In the genomic region with DNA sequence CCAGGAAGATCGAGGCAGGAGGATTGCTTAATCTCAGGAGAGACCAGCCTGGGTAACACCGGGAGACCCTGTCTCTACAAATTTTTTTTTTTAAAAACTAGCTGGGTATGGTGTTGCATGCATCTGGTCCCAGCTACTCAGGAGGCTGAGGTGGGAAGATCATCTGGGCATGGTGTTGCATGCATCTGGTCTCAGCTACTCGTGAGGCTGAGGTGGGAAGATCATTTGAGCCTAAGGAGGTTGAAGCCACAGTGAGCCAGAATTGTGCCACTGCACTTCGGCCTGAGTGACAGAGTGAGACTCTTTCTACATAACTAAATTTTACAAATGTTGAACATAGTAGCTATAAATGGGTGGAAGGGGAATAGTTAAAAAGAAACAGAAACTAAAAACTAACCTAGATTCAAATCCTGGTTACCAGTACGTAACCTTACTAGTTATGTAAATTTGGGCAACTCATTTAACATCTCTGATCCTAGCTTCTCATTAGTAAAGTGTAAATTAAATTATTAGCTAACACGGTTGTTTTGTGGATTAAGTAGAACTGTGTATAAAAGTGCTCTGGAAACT, we compare ENCODE assay signal across 13 cellular contexts. TPM values are rescaled to one million over a fixed set of nuclear protein-coding genes. Genes with fewer than 3 reads are reported as not detected.
A peak's percentile ranks its signal among the peaks of the same experiment; 100 is the strongest.
DNase-seq lines count a peak whose midpoint lies in the region; ATAC-seq and TF ChIP-seq lines count a peak whose summit lies in the region.
"Had no signal": no experiment of that assay in that cellular context is flagged by ENCODE, and none has a peak within 500 bp of the region (broad histone marks: within the 10 kb centered on the region; RNA-seq: fewer than 3 reads in every experiment).

No MANE protein-coding gene starts in this region.

- TF ChIP-seq POLR2A in thyroid gland (IDR thresholded peaks at IDR 0.05): no peak

- H3K27me3 Mint-ChIP-seq in IgD-negative memory B cell: no peaks in the 10 kb centered on the region
- H3K27me3 Mint-ChIP-seq in naive thymus-derived CD4-positive, alpha-beta T cell: no peaks in the 10 kb centered on the region
- H3K27me3 Mint-ChIP-seq: CD4-positive, alpha-beta T cell had no signal

- H3K27ac Mint-ChIP-seq in IgD-negative memory B cell: peak overlapping the region in 2 of 3 donors; percentile 18 to 59
- peak overlapping the region in 2 of 9 donors; percentile 59 to 73 for H3K27ac Mint-ChIP-seq in naive thymus-derived CD4-positive, alpha-beta T cell
- H3K27ac Mint-ChIP-seq: activated T-helper 2 cell treated with anti-CD3 and anti-CD28 coated beads, Interferon-gamma antibody, Interleukin-2, Interleukin-4, amounts not matched to agents 10 μg/mL and 5 μg/mL and 100 μg/mL, durations not matched to agents 14 hours and 24 hours and 36 hours had no signal

- peaks cover 4 to 11% (median 5%) of the 10 kb centered on the region in 3 donors for H3K4me1 Mint-ChIP-seq in IgD-negative memory B cell
- peaks cover 0 to 6% (median 0%) of the 10 kb centered on the region in 7 donors for H3K4me1 Mint-ChIP-seq in naive thymus-derived CD4-positive, alpha-beta T cell

- H3K27me3 ChIP-seq in thyroid gland: no peaks in the 10 kb centered on the region
- H3K27me3 ChIP-seq in naive thymus-derived CD4-positive, alpha-beta T cell (ENCODE audit: control insufficient read depth in 2 of 2, insufficient read depth in 2 of 2, low read length in 2 of 2): no peaks in the 10 kb centered on the region
- H3K27me3 ChIP-seq: breast epithelium had no signal

- intact Hi-C loops in thyroid gland (cut with DNase I): no loop called here
- intact Hi-C loops in naive thymus-derived CD4-positive, alpha-beta T cell (cut with micrococcal nuclease): no loop called here

- no peaks in the 10 kb centered on the region for H3K9me3 ChIP-seq in thyroid gland
- H3K9me3 ChIP-seq in naive thymus-derived CD4-positive, alpha-beta T cell (ENCODE audit: control insufficient read depth in 2 of 3, low read length in 3 of 3): no peaks in the 10 kb centered on the region
- H3K9me3 ChIP-seq: breast epithelium had no signal

- peak overlapping the region in 2 of 4 donors; percentile 11 to 28 for H3K4me3 Mint-ChIP-seq in IgD-negative memory B cell
- no peak overlapping the region for H3K4me3 Mint-ChIP-seq in naive thymus-derived CD4-positive, alpha-beta T cell
- H3K4me3 Mint-ChIP-seq: CD4-positive, alpha-beta T cell had no signal

- no peaks in the 10 kb centered on the region for H3K36me3 ChIP-seq in thyroid gland
- peaks cover 0 to 4% (median 3%) of the 10 kb centered on the region in 3 experiments for H3K36me3 ChIP-seq in naive thymus-derived CD4-positive, alpha-beta T cell (ENCODE audit: control insufficient read depth in 2 of 3, insufficient read depth in 3 of 3, low read length in 3 of 3)
- H3K36me3 ChIP-seq: breast epithelium had no signal

- peaks cover 17% of the 10 kb centered on the region for H3K36me3 Mint-ChIP-seq in IgD-negative memory B cell
- peaks cover 5 to 38% (median 15%) of the 10 kb centered on the region in 5 donors for H3K36me3 Mint-ChIP-seq in naive thymus-derived CD4-positive, alpha-beta T cell

- no peaks in the 10 kb centered on the region for H3K9me3 Mint-ChIP-seq in IgD-negative memory B cell
- H3K9me3 Mint-ChIP-seq in naive thymus-derived CD4-positive, alpha-beta T cell: no peaks in the 10 kb centered on the region
- H3K9me3 Mint-ChIP-seq: activated T-helper 2 cell treated with anti-CD3 and anti-CD28 coated beads, Interferon-gamma antibody, Interleukin-2, Interleukin-4, amounts not matched to agents 10 μg/mL and 5 μg/mL and 100 μg/mL, durations not matched to agents 14 hours and 24 hours and 36 hours; CD4-positive, alpha-beta T cell had no signal

- H3K27ac ChIP-seq in thyroid gland: no peak overlapping the region
- no peak overlapping the region for H3K27ac ChIP-seq in naive thymus-derived CD4-positive, alpha-beta T cell (ENCODE audit: low read depth, low read length)
- H3K27ac ChIP-seq: breast epithelium had no signal

- no peaks in the 10 kb centered on the region for H3K4me1 ChIP-seq in thyroid gland
- no peaks in the 10 kb centered on the region for H3K4me1 ChIP-seq in naive thymus-derived CD4-positive, alpha-beta T cell (ENCODE audit: control insufficient read depth in 2 of 2, insufficient read depth in 2 of 2, low read length in 2 of 2)
- H3K4me1 ChIP-seq: breast epithelium had no signal

- no peak overlapping the region for H3K4me3 ChIP-seq in thyroid gland (replicated peaks in 1 of 3)
- H3K4me3 ChIP-seq in naive thymus-derived CD4-positive, alpha-beta T cell (ENCODE audit: low read length): no peak overlapping the region
- H3K4me3 ChIP-seq: breast epithelium had no signal

- POLR2A ChIA-PET in naive thymus-derived CD4-positive, alpha-beta T cell (lab: Charles Lee): no interaction called here

- TF ChIP-seq CTCF in thyroid gland (IDR thresholded peaks at IDR 0.05): no peak

- ATAC-seq in GM18508 (IDR thresholded peaks at IDR 0.05; ENCODE audit: insufficient read depth, unreplicated experiment) (peak; percentile 83), GM19463 (IDR thresholded peaks at IDR 0.05; ENCODE audit: unreplicated experiment) (peak; percentile 72), HG02884 (IDR thresholded peaks at IDR 0.05; ENCODE audit: unreplicated experiment) (peak; percentile 75)
- ATAC-seq in naive thymus-derived CD4-positive, alpha-beta T cell: no peak

- CTCF ChIA-PET in naive thymus-derived CD4-positive, alpha-beta T cell (lab: Charles Lee): no interaction called here

- WGBS in thyroid gland, 2 donors: 89% methylated on average over 6 of the region's 6 CpGs

- no peak for DNase-seq in HT-29 (ENCODE audit: low spot score)
- no peak for DNase-seq in thyroid gland
- DNase-seq in NCI-H2171 treated with DMSO at 0.1 percent for 48 hours (lab: John Stamatoyannopoulos, UW): no peak
- DNase-seq in naive thymus-derived CD4-positive, alpha-beta T cell: no peak
- DNase-seq: CD4-positive, alpha-beta T cell; erythroblast; NCI-H1417 had no signal

RNA-seq across cellular contexts. Expression of gene TMEM161B, which starts 41.7 kb away (rescaled TPM):
- polyA plus RNA-seq in IgD-negative memory B cell: 8.3 TPM
- 6.8 and 11.4 TPM in 2 replicates for total RNA-seq in HT-29 (2014; rRNA removed; shearing (Covaris generic))
- 10 to 100 TPM; 20.5 to 35.7 (median 24.1) TPM for total RNA-seq in thyroid gland
- total RNA-seq in naive thymus-derived CD4-positive, alpha-beta T cell: 10 to 100 TPM; 21.1 to 39.7 (median 28.4) TPM
- polyA plus RNA-seq in naive thymus-derived CD4-positive, alpha-beta T cell: 10 to 100 TPM; 12.2 to 14.2 TPM
